ENCODE assay signal across 30 cellular contexts in genomic region chr1:174572771-174573170, GRCh38.
"Had no signal": no experiment of that assay in that cellular context is flagged by ENCODE, and none has a peak within 500 bp of the region (broad histone marks: within the 10 kb centered on the region; RNA-seq: fewer than 3 reads in every experiment).

No MANE protein-coding gene starts in this region.

- H3K4me3 Mint-ChIP-seq: central memory CD8-positive, alpha-beta T cell; dendritic cell treated with granulocyte-macrophage colony-stimulating factor and Interleukin-4, amounts not matched to agents 40 ng/mL and 50 ng/mL, for 4 days; immature natural killer cell; naive thymus-derived CD4-positive, alpha-beta T cell; nephron; neural progenitor cell; stimulated activated effector memory CD8-positive, alpha-beta T cell treated with anti-CD3 and anti-CD28 coated beads, Interleukin-12 subunit alpha, Interleukin-12 subunit beta, amount 100 ng/mL, for 72 hours; type B pancreatic cell had no signal

- H3K4me1 Mint-ChIP-seq: nephron; neural progenitor cell; stimulated activated effector memory CD8-positive, alpha-beta T cell treated with anti-CD3 and anti-CD28 coated beads, Interleukin-12 subunit alpha, Interleukin-12 subunit beta, amount 100 ng/mL, for 72 hours had no signal

- FAIRE-seq: endothelial cell of umbilical vein had no signal

- H3K27ac Mint-ChIP-seq: dendritic cell treated with granulocyte-macrophage colony-stimulating factor and Interleukin-4, amounts not matched to agents 40 ng/mL and 50 ng/mL, for 4 days; immature natural killer cell; naive thymus-derived CD4-positive, alpha-beta T cell; nephron; neural progenitor cell; progenitor cell of endocrine pancreas; stimulated activated effector memory CD8-positive, alpha-beta T cell treated with anti-CD3 and anti-CD28 coated beads, Interleukin-12 subunit alpha, Interleukin-12 subunit beta, amount 100 ng/mL, for 72 hours; type B pancreatic cell had no signal

- ATAC-seq: left lobe of liver; naive thymus-derived CD4-positive, alpha-beta T cell; sciatic nerve; stimulated activated effector memory CD8-positive, alpha-beta T cell treated with anti-CD3 and anti-CD28 coated beads, Interleukin-12 subunit alpha, Interleukin-12 subunit beta, amount 100 ng/mL, for 72 hours had no signal

- H3K27me3 Mint-ChIP-seq: central memory CD8-positive, alpha-beta T cell; dendritic cell treated with granulocyte-macrophage colony-stimulating factor and Interleukin-4, amounts not matched to agents 40 ng/mL and 50 ng/mL, for 4 days; naive thymus-derived CD4-positive, alpha-beta T cell; progenitor cell of endocrine pancreas; type B pancreatic cell had no signal

- DNase-seq: colonic mucosa; effector memory CD4-positive, alpha-beta T cell; foreskin melanocyte; hypothalamus; immature natural killer cell; kidney; mesenchymal stem cell; midbrain; naive thymus-derived CD4-positive, alpha-beta T cell; stimulated activated CD4-positive, alpha-beta T cell treated with anti-CD3 and anti-CD28 coated beads, Interleukin-12 subunit alpha, Interleukin-12 subunit beta, amount 100 ng/mL, for 4 hours; stimulated activated CD4-positive, alpha-beta T cell treated with anti-CD3 and anti-CD28 coated beads, Interleukin-2, amount 100 ng/mL, for 24 hours; stimulated activated CD4-positive, alpha-beta T cell treated with anti-CD3 and anti-CD28 coated beads, Interleukin-4, amount 100 ng/mL, for 24 hours; stimulated activated naive CD4-positive, alpha-beta T cell treated with Interleukin-2 at 50 U/mL for 16 hours; stomach; substantia nigra; testis; tibial artery had no signal

- H3K36me3 Mint-ChIP-seq: neural progenitor cell; stimulated activated effector memory CD8-positive, alpha-beta T cell treated with anti-CD3 and anti-CD28 coated beads, Interleukin-12 subunit alpha, Interleukin-12 subunit beta, amount 100 ng/mL, for 72 hours; type B pancreatic cell had no signal

- H3K9me3 Mint-ChIP-seq: type B pancreatic cell had no signal

- H3K4me3 ChIP-seq: colonic mucosa, esophagus muscularis mucosa, neural progenitor cell, right atrium auricular region, smooth muscle cell, stomach, testis, tibial artery had no signal
